In genomic region chr22:19412478-19412877, GRCh38 we compare ENCODE assay signal across 1 cellular context.
TF ChIP-seq lines count a peak whose summit lies in the region.

No MANE protein-coding gene starts in this region.

TF ChIP-seq in GM12878, 131 proteins besides CTCF, POLR2A, EP300 and RAD21:
- TF ChIP-seq ETV6 (conservative IDR thresholded peaks at IDR 0.05 in 1 of 2, IDR thresholded peaks at IDR 0.05 in 1 of 2; ENCODE audit: borderline replicate concordance in 1 of 2, low read depth in 1 of 2) = no peak
- TF ChIP-seq, protein P1, sequence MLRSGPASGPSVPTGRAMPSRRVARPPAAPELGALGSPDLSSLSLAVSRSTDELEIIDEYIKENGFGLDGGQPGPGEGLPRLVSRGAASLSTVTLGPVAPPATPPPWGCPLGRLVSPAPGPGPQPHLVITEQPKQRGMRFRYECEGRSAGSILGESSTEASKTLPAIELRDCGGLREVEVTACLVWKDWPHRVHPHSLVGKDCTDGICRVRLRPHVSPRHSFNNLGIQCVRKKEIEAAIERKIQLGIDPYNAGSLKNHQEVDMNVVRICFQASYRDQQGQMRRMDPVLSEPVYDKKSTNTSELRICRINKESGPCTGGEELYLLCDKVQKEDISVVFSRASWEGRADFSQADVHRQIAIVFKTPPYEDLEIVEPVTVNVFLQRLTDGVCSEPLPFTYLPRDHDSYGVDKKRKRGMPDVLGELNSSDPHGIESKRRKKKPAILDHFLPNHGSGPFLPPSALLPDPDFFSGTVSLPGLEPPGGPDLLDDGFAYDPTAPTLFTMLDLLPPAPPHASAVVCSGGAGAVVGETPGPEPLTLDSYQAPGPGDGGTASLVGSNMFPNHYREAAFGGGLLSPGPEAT (IDR thresholded peaks at IDR 0.05; ENCODE audit: low read depth) = no peak
- no peak for TF ChIP-seq TBL1XR1 (IDR thresholded peaks at IDR 0.05; ENCODE audit: low read depth, low read length)
- no peak for TF ChIP-seq ATF2 (IDR thresholded peaks at IDR 0.05; ENCODE audit: low read length)
- TF ChIP-seq BRCA1 (IDR thresholded peaks at IDR 0.05; ENCODE audit: low read depth, low read length) = no peak
- no peak for TF ChIP-seq ESRRA (IDR thresholded peaks at IDR 0.05; ENCODE audit: low read length)
- TF ChIP-seq, protein P2, sequence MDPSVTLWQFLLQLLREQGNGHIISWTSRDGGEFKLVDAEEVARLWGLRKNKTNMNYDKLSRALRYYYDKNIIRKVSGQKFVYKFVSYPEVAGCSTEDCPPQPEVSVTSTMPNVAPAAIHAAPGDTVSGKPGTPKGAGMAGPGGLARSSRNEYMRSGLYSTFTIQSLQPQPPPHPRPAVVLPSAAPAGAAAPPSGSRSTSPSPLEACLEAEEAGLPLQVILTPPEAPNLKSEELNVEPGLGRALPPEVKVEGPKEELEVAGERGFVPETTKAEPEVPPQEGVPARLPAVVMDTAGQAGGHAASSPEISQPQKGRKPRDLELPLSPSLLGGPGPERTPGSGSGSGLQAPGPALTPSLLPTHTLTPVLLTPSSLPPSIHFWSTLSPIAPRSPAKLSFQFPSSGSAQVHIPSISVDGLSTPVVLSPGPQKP (IDR thresholded peaks at IDR 0.05; ENCODE audit: low read depth, low read length) = no peak
- no peak for TF ChIP-seq MYC (IDR thresholded peaks at IDR 0.05; ENCODE audit: insufficient read depth, insufficient read length, insufficient replicate concordance, low read length, severe bottlenecking)
- no peak for TF ChIP-seq NFXL1 (IDR thresholded peaks at IDR 0.05; ENCODE audit: borderline replicate concordance)
- no peak for TF ChIP-seq ZNF217 (IDR thresholded peaks at IDR 0.05)
